Comparison of ENCODE assay signal across 2 cellular contexts in genomic region chr3:98778383-98778782, GRCh38.
TF ChIP-seq lines count a peak whose summit lies in the region.

No MANE protein-coding gene starts in this region.

TF ChIP-seq in IMR-90, 13 proteins besides CTCF, POLR2A, EP300 and RAD21 (continued from another document):
- TF ChIP-seq ELK1 (IDR thresholded peaks at IDR 0.05; ENCODE audit: borderline replicate concordance, low read depth, low read length) (no peak), MAZ (IDR thresholded peaks at IDR 0.05; ENCODE audit: borderline replicate concordance, low read depth, low read length) (no peak), SMC3 (IDR thresholded peaks at IDR 0.05; ENCODE audit: low read depth, low read length) (no peak), CEBPB (IDR thresholded peaks at IDR 0.05; ENCODE audit: low read depth, low read length) (no peak), FOS (IDR thresholded peaks at IDR 0.05; ENCODE audit: low read depth, low read length) (no peak), USF2 (IDR thresholded peaks at IDR 0.05; ENCODE audit: low read depth, low read length) (no peak), CHD1 (IDR thresholded peaks at IDR 0.05; ENCODE audit: low read depth, low read length) (no peak), RCOR1 (IDR thresholded peaks at IDR 0.05; ENCODE audit: insufficient replicate concordance, low read length) (no peak)

TF ChIP-seq in HEK293T, 16 proteins besides CTCF, POLR2A, EP300 and RAD21 (continued from another document):
- TF ChIP-seq PKNOX1 (IDR thresholded peaks at IDR 0.05) (no peak), CTBP1 (IDR thresholded peaks at IDR 0.05; ENCODE audit: borderline replicate concordance) (no peak), TARDBP (IDR thresholded peaks at IDR 0.05) (no peak), L3MBTL2 (conservative IDR thresholded peaks at IDR 0.05) (no peak), LEF1 (IDR thresholded peaks at IDR 0.05; ENCODE audit: borderline replicate concordance) (no peak), NFRKB (IDR thresholded peaks at IDR 0.05) (no peak)
